10 cellular contexts compared by ENCODE assay signal in the genomic region with DNA sequence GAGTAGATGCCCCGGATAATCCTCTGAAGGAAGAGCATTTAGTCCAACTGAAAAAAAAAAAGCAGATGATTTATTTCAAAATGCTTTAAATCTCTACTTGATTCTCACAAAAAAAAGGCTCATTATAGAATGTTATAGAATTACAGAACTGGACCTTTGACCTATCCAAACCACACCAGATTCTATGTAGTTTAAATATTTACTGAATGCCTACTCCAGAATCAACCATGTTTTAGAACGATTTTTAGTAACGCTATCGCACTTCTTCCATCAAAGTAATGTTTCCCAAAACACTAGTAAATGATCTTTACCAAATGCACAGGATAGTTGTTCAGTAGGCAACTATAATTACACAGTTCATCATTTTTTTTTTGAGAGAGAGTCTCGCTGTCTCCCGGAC. TPM values are rescaled to one million over a fixed set of nuclear protein-coding genes. Genes with fewer than 3 reads are reported as not detected.
A peak's percentile ranks its signal among the peaks of the same experiment; 100 is the strongest.
DNase-seq lines count a peak whose midpoint lies in the region; ATAC-seq lines count a peak whose summit lies in the region.
"Had no signal": no experiment of that assay in that cellular context is flagged by ENCODE, and none has a peak within 500 bp of the region (broad histone marks: within the 10 kb centered on the region; RNA-seq: fewer than 3 reads in every experiment).

No MANE protein-coding gene starts in this region.

- no peaks in the 10 kb centered on the region for H3K9me3 ChIP-seq in iPS-15b (ENCODE audit: control insufficient read depth, insufficient read depth, low read length)

- POLR2A ChIA-PET in activated CD4-positive, alpha-beta memory T cell treated with anti-CD3 and anti-CD28 coated beads for 36 hours (lab: Charles Lee), result no interaction called here

- CTCF ChIA-PET in activated CD4-positive, alpha-beta memory T cell treated with anti-CD3 and anti-CD28 coated beads for 36 hours (lab: Charles Lee), result no interaction called here

- intact Hi-C loops in activated CD4-positive, alpha-beta memory T cell treated with anti-CD3 and anti-CD28 coated beads for 36 hours (cut with micrococcal nuclease), result no loop called here

- peak overlapping the region; percentile 93 for H3K4me3 Mint-ChIP-seq in stimulated activated naive CD8-positive, alpha-beta T cell treated with anti-CD3 and anti-CD28 coated beads, Interleukin-15, Interleukin-2, amounts not matched to agents 100 ng/mL and 50 ng/mL, for 24 hours
- H3K4me3 Mint-ChIP-seq in activated CD4-positive, alpha-beta memory T cell treated with anti-CD3 and anti-CD28 coated beads for 36 hours, result peak overlapping the region; percentile 87

- H3K36me3 ChIP-seq in iPS-15b (ENCODE audit: control insufficient read depth, insufficient read depth, low read length), result peaks cover 18% of the 10 kb centered on the region

- H3K4me1 ChIP-seq in iPS-15b (ENCODE audit: control insufficient read depth, insufficient read depth, low read length), result peaks cover 7% of the 10 kb centered on the region

- H3K36me3 Mint-ChIP-seq in stimulated activated naive CD8-positive, alpha-beta T cell treated with anti-CD3 and anti-CD28 coated beads, Interleukin-15, Interleukin-2, amounts not matched to agents 100 ng/mL and 50 ng/mL, for 24 hours (ENCODE audit: low read depth), result peaks cover 62% of the 10 kb centered on the region
- H3K36me3 Mint-ChIP-seq in activated CD4-positive, alpha-beta memory T cell treated with anti-CD3 and anti-CD28 coated beads for 36 hours, result peaks cover 54% of the 10 kb centered on the region

- H3K27ac Mint-ChIP-seq in stimulated activated naive CD8-positive, alpha-beta T cell treated with anti-CD3 and anti-CD28 coated beads, Interleukin-15, Interleukin-2, amounts not matched to agents 100 ng/mL and 50 ng/mL, for 24 hours, result peak overlapping the region; percentile 97
- peak overlapping the region; percentile 93 for H3K27ac Mint-ChIP-seq in activated CD4-positive, alpha-beta memory T cell treated with anti-CD3 and anti-CD28 coated beads for 36 hours

- no peak for DNase-seq in stimulated activated naive CD8-positive, alpha-beta T cell treated with anti-CD3 and anti-CD28 coated beads, Interleukin-15, Interleukin-2, amounts not matched to agents 100 U/mL and 50 U/mL, for 24 hours
- DNase-seq in activated CD4-positive, alpha-beta memory T cell treated with anti-CD3 and anti-CD28 coated beads for 36 hours, result no peak
- DNase-seq in nucleus accumbens (lab: John Stamatoyannopoulos, UW), result no peak
- no peak for DNase-seq in midbrain (lab: John Stamatoyannopoulos, UW)
- DNase-seq: COR-L47, left cardiac atrium had no signal

- H3K27me3 ChIP-seq in iPS-15b (ENCODE audit: control insufficient read depth, insufficient read depth, low read length), result no peaks in the 10 kb centered on the region

- peak overlapping the region; percentile 97 for H3K4me3 ChIP-seq in iPS-15b (ENCODE audit: low read depth, low read length)

- ATAC-seq in stimulated activated naive CD8-positive, alpha-beta T cell treated with anti-CD3 and anti-CD28 coated beads, Interleukin-15, Interleukin-2, amounts not matched to agents 100 U/mL and 50 U/mL, for 24 hours, result no peak
- ATAC-seq in GM19351 (IDR thresholded peaks at IDR 0.05; ENCODE audit: unreplicated experiment) (no peak), GM21447 (IDR thresholded peaks at IDR 0.05; ENCODE audit: unreplicated experiment) (no peak)
- ATAC-seq: left cardiac atrium had no signal

- H3K27me3 Mint-ChIP-seq in stimulated activated naive CD8-positive, alpha-beta T cell treated with anti-CD3 and anti-CD28 coated beads, Interleukin-15, Interleukin-2, amounts not matched to agents 100 ng/mL and 50 ng/mL, for 24 hours, result no peaks in the 10 kb centered on the region
- H3K27me3 Mint-ChIP-seq in activated CD4-positive, alpha-beta memory T cell treated with anti-CD3 and anti-CD28 coated beads for 36 hours, result peaks cover 4% of the 10 kb centered on the region

- H3K4me1 Mint-ChIP-seq in stimulated activated naive CD8-positive, alpha-beta T cell treated with anti-CD3 and anti-CD28 coated beads, Interleukin-15, Interleukin-2, amounts not matched to agents 100 ng/mL and 50 ng/mL, for 24 hours (ENCODE audit: low read depth), result peaks cover 68% of the 10 kb centered on the region
- peaks cover 59% of the 10 kb centered on the region for H3K4me1 Mint-ChIP-seq in activated CD4-positive, alpha-beta memory T cell treated with anti-CD3 and anti-CD28 coated beads for 36 hours (ENCODE audit: low read depth)

- no peaks in the 10 kb centered on the region for H3K9me3 Mint-ChIP-seq in stimulated activated naive CD8-positive, alpha-beta T cell treated with anti-CD3 and anti-CD28 coated beads, Interleukin-15, Interleukin-2, amounts not matched to agents 100 ng/mL and 50 ng/mL, for 24 hours
- H3K9me3 Mint-ChIP-seq in activated CD4-positive, alpha-beta memory T cell treated with anti-CD3 and anti-CD28 coated beads for 36 hours, result no peaks in the 10 kb centered on the region

- peak overlapping the region; percentile 100 for H3K9ac ChIP-seq in iPS-15b (ENCODE audit: low read depth, low read length)

RNA-seq across cellular contexts. Expression of a gene that starts 2.6 kb away (rescaled TPM):
- 1,000 to 10,000 TPM; 2,029 to 2,157 TPM for total RNA-seq in activated CD4-positive, alpha-beta memory T cell treated with anti-CD3 and anti-CD28 coated beads for 36 hours

RNA-seq across cellular contexts. Expression of a gene that starts 15.1 kb away (rescaled TPM):
- 10 to 100 TPM; 51.8 to 52.0 TPM for total RNA-seq in activated CD4-positive, alpha-beta memory T cell treated with anti-CD3 and anti-CD28 coated beads for 36 hours

RNA-seq across cellular contexts. Expression of a gene that starts 36.8 kb away (rescaled TPM):
- total RNA-seq in activated CD4-positive, alpha-beta memory T cell treated with anti-CD3 and anti-CD28 coated beads for 36 hours, result 100 to 1,000 TPM; 314 to 320 TPM

RNA-seq across cellular contexts. Expression of a gene that starts 37.0 kb away (rescaled TPM):
- 10 to 100 TPM; 40.4 to 43.7 TPM for total RNA-seq in activated CD4-positive, alpha-beta memory T cell treated with anti-CD3 and anti-CD28 coated beads for 36 hours

RNA-seq across cellular contexts. Expression of a gene that starts 51.4 kb away (rescaled TPM):
- 10 to 100 TPM in 1 of 2 experiments, 1 to 10 TPM in 1; 9.9 to 10.4 TPM for total RNA-seq in activated CD4-positive, alpha-beta memory T cell treated with anti-CD3 and anti-CD28 coated beads for 36 hours
